ENCODE assay signal across 1 cellular context in the genomic region with DNA sequence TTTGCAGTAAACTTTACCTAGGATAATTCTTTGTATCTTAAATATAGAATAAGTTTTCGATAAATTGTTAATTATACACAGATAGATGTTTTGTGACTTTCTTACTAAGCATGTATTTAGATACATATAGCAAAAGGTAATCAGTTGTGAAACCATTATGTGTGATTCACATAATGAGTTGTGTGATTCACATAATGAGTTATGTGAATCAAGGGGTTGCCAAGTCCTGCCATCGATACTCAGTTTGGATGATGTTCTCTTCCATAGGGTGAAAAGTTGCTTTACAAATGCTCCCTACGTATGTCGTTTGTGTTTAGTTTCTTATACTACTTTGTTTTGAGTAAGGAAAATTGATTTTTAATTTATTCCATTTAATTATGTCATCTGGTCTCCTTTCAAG.
TF ChIP-seq lines count a peak whose summit lies in the region.

No MANE protein-coding gene starts in this region.

TF ChIP-seq in SK-N-SH, 30 proteins besides CTCF, POLR2A, EP300 and RAD21 (continued from another document):
- TF ChIP-seq, protein P1, sequence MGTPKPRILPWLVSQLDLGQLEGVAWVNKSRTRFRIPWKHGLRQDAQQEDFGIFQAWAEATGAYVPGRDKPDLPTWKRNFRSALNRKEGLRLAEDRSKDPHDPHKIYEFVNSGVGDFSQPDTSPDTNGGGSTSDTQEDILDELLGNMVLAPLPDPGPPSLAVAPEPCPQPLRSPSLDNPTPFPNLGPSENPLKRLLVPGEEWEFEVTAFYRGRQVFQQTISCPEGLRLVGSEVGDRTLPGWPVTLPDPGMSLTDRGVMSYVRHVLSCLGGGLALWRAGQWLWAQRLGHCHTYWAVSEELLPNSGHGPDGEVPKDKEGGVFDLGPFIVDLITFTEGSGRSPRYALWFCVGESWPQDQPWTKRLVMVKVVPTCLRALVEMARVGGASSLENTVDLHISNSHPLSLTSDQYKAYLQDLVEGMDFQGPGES (IDR thresholded peaks at IDR 0.05; ENCODE audit: low read depth, low read length) = no peak
- no peak for TF ChIP-seq MEF2A (IDR thresholded peaks at IDR 0.05; ENCODE audit: borderline replicate concordance, low read depth)
